In genomic region chr6:2285510-2285909, GRCh38 we compare ENCODE assay signal across 20 cellular contexts. TPM values are rescaled to one million over a fixed set of nuclear protein-coding genes. Genes with fewer than 3 reads are reported as not detected.
DNase-seq lines count a peak whose midpoint lies in the region; ATAC-seq, FAIRE-seq and TF ChIP-seq lines count a peak whose summit lies in the region.
"Had no signal": no experiment of that assay in that cellular context is flagged by ENCODE, and none has a peak within 500 bp of the region (broad histone marks: within the 10 kb centered on the region; RNA-seq: fewer than 3 reads in every experiment).

No MANE protein-coding gene starts in this region.

- H3K4me1 ChIP-seq in HepG2 (ENCODE audit: insufficient read depth, low read length), result no peaks in the 10 kb centered on the region
- H3K4me1 ChIP-seq in right lobe of liver, result no peaks in the 10 kb centered on the region
- H3K4me1 ChIP-seq: A549; BLaER1 treated with 17β-estradiol and CSF1 and Interleukin-3, amounts not matched to agents 10 nM and 100 nM; Caco-2 had no signal

- no peaks in the 10 kb centered on the region for H3K79me2 ChIP-seq in HepG2 (ENCODE audit: insufficient read depth, low read length)

- TF ChIP-seq POLR2A in HepG2 (IDR thresholded peaks at IDR 0.05; ENCODE audit: insufficient read depth in 1 of 2, low read depth in 2 of 2, low read length in 2 of 2) (no peak), right lobe of liver (IDR thresholded peaks at IDR 0.05) (no peak)

- H3K27ac Mint-ChIP-seq in chondrocyte (ENCODE audit: unreplicated experiment), result peak overlapping the region; percentile 41
- H3K27ac Mint-ChIP-seq in endothelial cell (ENCODE audit: unreplicated experiment), result no peak overlapping the region
- H3K27ac Mint-ChIP-seq: B cell; CD4-positive, alpha-beta T cell; CD8-positive, alpha-beta T cell had no signal

- H3K4me3 Mint-ChIP-seq in chondrocyte (ENCODE audit: unreplicated experiment) (no peak overlapping the region), endothelial cell (ENCODE audit: unreplicated experiment) (no peak overlapping the region)
- H3K4me3 Mint-ChIP-seq: B cell; CD4-positive, alpha-beta T cell; CD8-positive, alpha-beta T cell had no signal

- H4K20me1 ChIP-seq in HepG2 (ENCODE audit: insufficient read depth, low read length), result no peaks in the 10 kb centered on the region
- H4K20me1 ChIP-seq: BLaER1 treated with 17β-estradiol and CSF1 and Interleukin-3, amounts not matched to agents 10 nM and 100 nM had no signal

- TF ChIP-seq EP300 in HepG2 (IDR thresholded peaks at IDR 0.05; ENCODE audit: low read depth in 2 of 2, low read length in 2 of 2) (no peak), HepG2 (CRISPR knock-in tag; IDR thresholded peaks at IDR 0.05; ENCODE audit: borderline replicate concordance) (no peak)

- in situ Hi-C loops in HepG2 (cut with HindIII; ENCODE audit: extremely low pct_ligation_motif_present, low pct_unique_long_range_greater_than_20kb), result no loop called here

- H3K27me3 Mint-ChIP-seq in chondrocyte (ENCODE audit: low read depth) (no peaks in the 10 kb centered on the region), endothelial cell (ENCODE audit: unreplicated experiment) (peaks cover 1% of the 10 kb centered on the region)
- H3K27me3 Mint-ChIP-seq: B cell; CD4-positive, alpha-beta T cell had no signal

- no peak for FAIRE-seq in HepG2 (lab: Jason Lieb, UNC)
- FAIRE-seq: A549, D721Med, GM12878, GM12892, GM18507 had no signal

- H3K9me3 ChIP-seq in HepG2 (ENCODE audit: low read length) (peaks cover 54% of the 10 kb centered on the region), right lobe of liver (no peaks in the 10 kb centered on the region)

- H3K9me3 Mint-ChIP-seq in chondrocyte (ENCODE audit: low read depth) (peaks cover 44% of the 10 kb centered on the region), endothelial cell (ENCODE audit: unreplicated experiment) (peaks cover 10% of the 10 kb centered on the region)

- H3K27me3 ChIP-seq in HepG2 (ENCODE audit: control insufficient read depth in 1 of 2, insufficient read depth in 2 of 2, low read length in 2 of 2), result no peaks in the 10 kb centered on the region
- H3K27me3 ChIP-seq in right lobe of liver, result no peaks in the 10 kb centered on the region
- H3K27me3 ChIP-seq: BLaER1 treated with 17β-estradiol and CSF1 and Interleukin-3, amounts not matched to agents 10 nM and 100 nM had no signal

- H3K36me3 ChIP-seq in HepG2 (replicated peaks in 1 of 2; ENCODE audit: control insufficient read depth in 1 of 2, insufficient read depth in 2 of 2, low read length in 2 of 2) (peaks cover 4 to 13% of the 10 kb centered on the region in 2 experiments; a peak in 4 of 5 replicates), right lobe of liver (peaks cover 0 to 7% (median 0%) of the 10 kb centered on the region in 4 donors)

- POLR2A ChIA-PET in HepG2 (lab: Yijun Ruan, JAX), result no interaction called here

- no peak overlapping the region for H2AFZ ChIP-seq in HepG2 (ENCODE audit: low read length)

- 93% methylated on average over 1 of the region's 1 CpG for WGBS in HepG2 (ENCODE audit: low lambda C conversion rate)
- WGBS in right lobe of liver (ENCODE audit: insufficient coverage, low coverage, low lambda C conversion rate, missing lambda C conversion rate), result 91% methylated on average over 1 of the region's 1 CpG

- no peak for DNase-seq in HepG2 (ENCODE audit: low spot score)
- DNase-seq in right lobe of liver, result no peak
- no peak for DNase-seq in chondrocyte (ENCODE audit: low spot score)
- DNase-seq in endothelial cell (ENCODE audit: low spot score), result no peak
- DNase-seq: Caco-2; Calu3; CD4-positive, alpha-beta T cell; CD8-positive, alpha-beta T cell; DMS79 treated with DMSO at 0.1 percent for 48 hours; GDM1 had no signal

- H3K36me3 Mint-ChIP-seq in chondrocyte (ENCODE audit: low read depth) (peaks cover 59% of the 10 kb centered on the region), endothelial cell (ENCODE audit: low read depth, unreplicated experiment) (peaks cover 24% of the 10 kb centered on the region)

- ATAC-seq in HepG2 (no peak), right lobe of liver (no peak), HG03097 (IDR thresholded peaks at IDR 0.05; ENCODE audit: low FRiP score, unreplicated experiment) (no peak)
- ATAC-seq: A549; CD8-positive, alpha-beta T cell; GM12878 had no signal

- TF ChIP-seq RAD21 in HepG2 (CRISPR knock-in tag; IDR thresholded peaks at IDR 0.05), result no peak

- no peak overlapping the region for H3K9ac ChIP-seq in HepG2 (ENCODE audit: insufficient read depth, low read depth, low read length)
- H3K9ac ChIP-seq: BLaER1 treated with 17β-estradiol and CSF1 and Interleukin-3, amounts not matched to agents 10 nM and 100 nM had no signal

- intact Hi-C loops in HepG2 (cut with micrococcal nuclease; ENCODE audit: unreplicated experiment), result no loop called here
- intact Hi-C loops in right lobe of liver (cut with DNase I), result no loop called here

- no peak for TF ChIP-seq CTCF in HepG2 (CRISPR knock-in tag; IDR thresholded peaks at IDR 0.05)
- no peak for TF ChIP-seq CTCF in right lobe of liver (IDR thresholded peaks at IDR 0.05)
- no peak for TF ChIP-seq CTCF in chondrocyte (IDR thresholded peaks at IDR 0.05)
- no peak for TF ChIP-seq CTCF in endothelial cell (IDR thresholded peaks at IDR 0.05; ENCODE audit: unreplicated experiment)

- H3K4me1 Mint-ChIP-seq in chondrocyte (ENCODE audit: low read depth) (no peaks in the 10 kb centered on the region), endothelial cell (ENCODE audit: unreplicated experiment) (peaks cover 2% of the 10 kb centered on the region)
- H3K4me1 Mint-ChIP-seq: B cell had no signal

- H3K27ac ChIP-seq in HepG2 (ENCODE audit: extremely low read length, insufficient read depth, low read length) (no peak overlapping the region), right lobe of liver (no peak overlapping the region)
- H3K27ac ChIP-seq: 22Rv1; A549; BLaER1 treated with 17β-estradiol and CSF1 and Interleukin-3, amounts not matched to agents 10 nM and 100 nM; C4-2B had no signal

- H3K4me2 ChIP-seq in HepG2 (ENCODE audit: low read depth, low read length), result no peak overlapping the region
- H3K4me2 ChIP-seq: A549; BLaER1 treated with 17β-estradiol and CSF1 and Interleukin-3, amounts not matched to agents 10 nM and 100 nM had no signal

- H3K4me3 ChIP-seq in HepG2 (replicated peaks in 1 of 3; ENCODE audit: insufficient read depth in 1 of 3, low read depth in 2 of 3, low read length in 3 of 3) (no peak overlapping the region), right lobe of liver (no peak overlapping the region)
- H3K4me3 ChIP-seq: A549; BLaER1 treated with 17β-estradiol and CSF1 and Interleukin-3, amounts not matched to agents 10 nM and 100 nM; GM12878 had no signal

- CTCF ChIA-PET in HepG2 (lab: Yijun Ruan, JAX; ENCODE audit: low intra/inter-chr PET ratio, low total read pairs), result no interaction called here

- BruUV-seq in HepG2 (replicated peaks; lab: Mats Ljungman, UMichigan), result no TSS peak

TF ChIP-seq in HepG2, 621 proteins besides CTCF, POLR2A, EP300 and RAD21:
- TF ChIP-seq IKZF1 (IDR thresholded peaks at IDR 0.05), result no peak
- peak; percentile 83 for TF ChIP-seq ATF7 (IDR thresholded peaks at IDR 0.05)
- no peak for TF ChIP-seq ATF7 (CRISPR knock-in tag; IDR thresholded peaks at IDR 0.05)
TF ChIP-seq in HepG2: peak in this region for 1.

RNA-seq across cellular contexts. Expression of gene GMDS, which starts 40.1 kb away (rescaled TPM):
- 59.6 and 64.4 TPM in 2 replicates for total RNA-seq in HepG2 (2016; rRNA removed; fragmentation: Illumina TruSeq; extraction: Trizol)
- 36.0 and 38.2 TPM in 2 replicates for total RNA-seq in HepG2 (2016; cell fraction: cytosol; rRNA removed; fragmentation: Illumina TruSeq; extraction: Trizol; ENCODE audit: low read depth)
- total RNA-seq in HepG2 (2016; cell fraction: insoluble cytoplasmic fraction; rRNA removed; fragmentation: Illumina TruSeq; extraction: Trizol), result 52.1 and 61.1 TPM in 2 replicates
- total RNA-seq in HepG2 (2016; cell fraction: membrane; rRNA removed; fragmentation: Illumina TruSeq; extraction: Trizol), result 27.5 and 31.6 TPM in 2 replicates
- total RNA-seq in HepG2 (2016; cell fraction: nucleus; rRNA removed; fragmentation: Illumina TruSeq; extraction: Trizol), result 80.6 and 82.3 TPM in 2 replicates
- polyA plus RNA-seq in HepG2 (2011; rRNA removed), result 105 and 112 TPM in 2 replicates
- polyA plus RNA-seq in HepG2 (2011; cell fraction: cytosol; rRNA removed), result 85.3 and 101 TPM in 2 replicates
- polyA plus RNA-seq in HepG2 (2011; cell fraction: nucleus; rRNA removed), result 48.6 and 57.8 TPM in 2 replicates
- 96.1 and 155 TPM in 2 replicates for polyA plus RNA-seq in HepG2 (2012)
- polyA plus RNA-seq in HepG2 (2016; cell fraction: cytosol; fragmentation: Illumina TruSeq; extraction: Trizol; ENCODE audit: low read depth), result 36.7 and 40.8 TPM in 2 replicates
- 123 and 133 TPM in 2 replicates for polyA plus RNA-seq in HepG2 (2016; cell fraction: insoluble cytoplasmic fraction; fragmentation: Illumina TruSeq; extraction: Trizol; ENCODE audit: low read depth)
- 46.7 and 49.6 TPM in 2 replicates for polyA plus RNA-seq in HepG2 (2016; cell fraction: membrane; fragmentation: Illumina TruSeq; extraction: Trizol; ENCODE audit: low read depth)
- 94.8 and 108 TPM in 2 replicates for polyA plus RNA-seq in HepG2 (2016; cell fraction: nucleus; fragmentation: Illumina TruSeq; extraction: Trizol; ENCODE audit: insufficient read depth, low read depth)
- polyA minus RNA-seq in HepG2 (2011; rRNA and poly(A)+ RNA removed; ENCODE audit: low replicate concordance), result 8.1 and 47.1 TPM in 2 replicates
- polyA minus RNA-seq in HepG2 (2011; cell fraction: cytosol; rRNA and poly(A)+ RNA removed), result 72.4 and 77.0 TPM in 2 replicates
- 265 and 281 TPM in 2 replicates for polyA minus RNA-seq in HepG2 (2011; cell fraction: nucleus; rRNA and poly(A)+ RNA removed)
- 10 to 100 TPM; 15.9 to 34.4 (median 23.4) TPM for total RNA-seq in right lobe of liver
- total RNA-seq in chondrocyte, result 34.0 to 35.6 TPM (median 34.3 TPM) in 3 replicates
- 36.0 TPM for total RNA-seq in endothelial cell (ENCODE audit: unreplicated experiment)
